In the genomic region with DNA sequence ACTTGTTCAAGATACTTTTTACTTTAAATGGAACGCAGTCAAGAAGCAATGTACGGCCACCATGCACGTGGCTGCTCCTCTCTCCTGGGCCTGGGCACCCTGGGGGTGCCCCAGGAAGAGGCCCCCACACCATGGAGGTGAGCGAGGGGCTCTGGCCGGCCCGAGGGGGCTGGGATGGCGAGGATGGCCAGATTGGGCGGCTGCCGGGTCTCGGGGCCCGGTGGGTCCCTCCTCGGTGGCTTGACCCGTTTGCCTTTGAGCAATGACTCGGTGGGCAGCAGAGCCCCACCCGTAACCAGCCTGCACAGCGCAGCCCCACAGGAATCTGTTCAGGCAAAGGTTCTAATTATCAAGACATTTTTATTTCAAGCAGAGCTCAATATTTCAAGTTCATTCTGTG, we compare ENCODE assay signal across 18 cellular contexts.
DNase-seq lines count a peak whose midpoint lies in the region; ATAC-seq and TF ChIP-seq lines count a peak whose summit lies in the region.
"Had no signal": no experiment of that assay in that cellular context is flagged by ENCODE, and none has a peak within 500 bp of the region (broad histone marks: within the 10 kb centered on the region; RNA-seq: fewer than 3 reads in every experiment).

No MANE protein-coding gene starts in this region.

- no peaks in the 10 kb centered on the region for H3K27me3 ChIP-seq in BLaER1 treated with 17β-estradiol and CSF1 and Interleukin-3, amounts not matched to agents 10 nM and 100 nM
- H3K27me3 ChIP-seq in lower lobe of right lung (ENCODE audit: low read depth) = peaks cover 6% of the 10 kb centered on the region
- peaks cover 0 to 5% (median 0%) of the 10 kb centered on the region in 7 donors for H3K27me3 ChIP-seq in spleen (replicated peaks in 1 of 7)

- DNase-seq in activated CD8-positive, alpha-beta memory T cell treated with anti-CD3 and anti-CD28 coated beads, Interleukin-2, amount 50 U/mL, for 48 hours = peak; percentile 30
- no peak for DNase-seq in activated CD8-positive, alpha-beta memory T cell treated with anti-CD3 and anti-CD28 coated beads, Interleukin-2, amount 50 U/mL, for 4 hours
- peak; percentile 31 for DNase-seq in lower lobe of right lung
- no peak for DNase-seq in spleen
- DNase-seq in activated CD4-positive, alpha-beta T cell treated with anti-CD3 and anti-CD28 coated beads for 48 hours = no peak
- no peak for DNase-seq in NCI-H187 treated with DMSO at 0.1 percent for 48 hours (lab: John Stamatoyannopoulos, UW)
- DNase-seq: 8988T; CD8-positive, alpha-beta memory T cell; Karpas-422; NCI-H1417; NCI-H1694 treated with DMSO at 0.1 percent for 48 hours; NCI-H446; NCI-H526; SHP77 had no signal

- no peaks in the 10 kb centered on the region for H3K9me3 ChIP-seq in BLaER1 treated with 17β-estradiol and CSF1 and Interleukin-3, amounts not matched to agents 10 nM and 100 nM (replicated peaks in 1 of 11)
- H3K9me3 ChIP-seq in lower lobe of right lung (no peaks in the 10 kb centered on the region), spleen (no peaks in the 10 kb centered on the region)

- no peak for TF ChIP-seq POLR2A in spleen (IDR thresholded peaks at IDR 0.05)

- 82 to 87% (median 85%) methylated on average over 16 of the region's 16 CpGs for WGBS in spleen, 5 donors

- intact Hi-C loops in lower lobe of right lung (cut with DNase I) (no loop called here), spleen (cut with DNase I; ENCODE audit: low total_unique reads) (no loop called here)

- H3K4me2 ChIP-seq in BLaER1 treated with 17β-estradiol and CSF1 and Interleukin-3, amounts not matched to agents 10 nM and 100 nM = peak overlapping the region in 7 of 11 experiments; percentile 53 to 100 (median 99); a peak in 13 of 22 replicates

- H3K4me3 ChIP-seq in BLaER1 treated with 17β-estradiol and CSF1 and Interleukin-3, amounts not matched to agents 10 nM and 100 nM = no peak overlapping the region
- H3K4me3 ChIP-seq in lower lobe of right lung = no peak overlapping the region
- H3K4me3 ChIP-seq in spleen = peak overlapping the region in 1 of 8 donors; percentile 34
- H3K4me3 ChIP-seq: SK-N-MC had no signal

- H3K9ac ChIP-seq in BLaER1 treated with 17β-estradiol and CSF1 and Interleukin-3, amounts not matched to agents 10 nM and 100 nM = peak overlapping the region in 1 of 11 experiments; percentile 10; a peak in 1 of 22 replicates

- peak overlapping the region in 3 of 11 experiments; percentile 34 to 82 (median 81); a peak in 4 of 22 replicates for H3K27ac ChIP-seq in BLaER1 treated with 17β-estradiol and CSF1 and Interleukin-3, amounts not matched to agents 10 nM and 100 nM
- H3K27ac ChIP-seq in lower lobe of right lung (no peak overlapping the region), spleen (peak overlapping the region in 6 of 8 donors; percentile 35 to 89 (median 85))
- H3K27ac ChIP-seq: C4-2B, SK-N-MC had no signal

- TF ChIP-seq CTCF in lower lobe of right lung (IDR thresholded peaks at IDR 0.05) (no peak), spleen (IDR thresholded peaks at IDR 0.05 in 8 of 11, conservative IDR thresholded peaks at IDR 0.05 in 3 of 11) (no peak)

- H3K36me3 ChIP-seq in BLaER1 treated with 17β-estradiol and CSF1 and Interleukin-3, amounts not matched to agents 10 nM and 100 nM = peaks cover 0 to 12% (median 5%) of the 10 kb centered on the region in 11 experiments; a peak in 16 of 22 replicates
- H3K36me3 ChIP-seq in lower lobe of right lung = no peaks in the 10 kb centered on the region
- H3K36me3 ChIP-seq in spleen = peaks cover 0 to 5% (median 0%) of the 10 kb centered on the region in 6 donors

- peaks cover 0 to 13% (median 0%) of the 10 kb centered on the region in 11 experiments; a peak in 4 of 22 replicates for H4K20me1 ChIP-seq in BLaER1 treated with 17β-estradiol and CSF1 and Interleukin-3, amounts not matched to agents 10 nM and 100 nM

- no peak for ATAC-seq in lower lobe of right lung
- ATAC-seq in HG02970 (IDR thresholded peaks at IDR 0.05; ENCODE audit: low FRiP score, unreplicated experiment) = no peak

- H3K4me1 ChIP-seq in BLaER1 treated with 17β-estradiol and CSF1 and Interleukin-3, amounts not matched to agents 10 nM and 100 nM = peaks cover 52 to 98% (median 93%) of the 10 kb centered on the region in 10 experiments
- H3K4me1 ChIP-seq in lower lobe of right lung = peaks cover 23% of the 10 kb centered on the region
- peaks cover 14 to 52% (median 35%) of the 10 kb centered on the region in 6 donors for H3K4me1 ChIP-seq in spleen

Comparison
In these comparisons a context has a peak if more than half of its experiments do, and no peak if none do; other contexts are left out.
1. DNase-seq: peak in activated CD8-positive, alpha-beta memory T cell treated with anti-CD3 and anti-CD28 coated beads, Interleukin-2, amount 50 U/mL, for 48 hours (single experiment) and lower lobe of right lung (single experiment); none in activated CD8-positive, alpha-beta memory T cell treated with anti-CD3 and anti-CD28 coated beads, Interleukin-2, amount 50 U/mL, for 4 hours (single experiment), spleen (single experiment), activated CD4-positive, alpha-beta T cell treated with anti-CD3 and anti-CD28 coated beads for 48 hours (single experiment) and NCI-H187 treated with DMSO at 0.1 percent for 48 hours (single experiment).